ENCODE assay signal across 37 cellular contexts in the genomic region with DNA sequence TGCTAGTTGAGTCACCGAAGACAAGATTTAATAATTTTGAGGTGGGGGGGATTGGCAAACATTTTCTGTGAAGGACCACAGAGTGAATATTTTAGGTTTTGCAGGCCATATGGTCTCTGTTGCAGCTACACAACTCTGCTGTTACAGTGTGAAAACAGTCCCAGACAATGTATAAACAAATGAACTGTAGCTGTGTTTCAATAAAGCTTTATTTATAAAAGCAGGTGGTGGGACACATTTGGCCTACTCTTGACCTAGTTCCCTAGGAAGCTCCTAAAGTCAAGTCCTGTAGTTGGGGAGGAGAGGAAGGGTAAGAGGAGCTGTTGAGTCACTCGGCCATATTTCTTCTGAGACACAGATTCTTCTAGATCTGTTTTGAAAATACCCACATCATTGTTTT.
"Had no signal": no experiment of that assay in that cellular context is flagged by ENCODE, and none has a peak within 500 bp of the region (broad histone marks: within the 10 kb centered on the region; RNA-seq: fewer than 3 reads in every experiment).

No MANE protein-coding gene starts in this region.

- H3K27ac Mint-ChIP-seq: activated CD4-positive, alpha-beta memory T cell treated with anti-CD3 and anti-CD28 coated beads for 36 hours; activated CD4-positive, alpha-beta T cell treated with anti-CD3 and anti-CD28 coated beads for 36 hours; activated CD4-positive, alpha-beta T cell treated with anti-CD3 and anti-CD28 coated beads, Interleukin-2, amount 10 ng/mL, durations not matched to agents 24 days and 14 days; activated CD8-positive, alpha-beta memory T cell treated with anti-CD3 and anti-CD28 coated beads, Interleukin-2, amount 10 ng/mL, durations not matched to agents 7 days and 5 days; activated CD8-positive, alpha-beta T cell treated with anti-CD3 and anti-CD28 coated beads, Interleukin-2, amount 10 ng/mL, durations not matched to agents 7 days and 5 days; activated naive CD4-positive, alpha-beta T cell treated with anti-CD3 and anti-CD28 coated beads for 36 hours; activated naive CD4-positive, alpha-beta T cell treated with anti-CD3 and anti-CD28 coated beads, Interleukin-2, amount 50 U/mL, for 24 hours; activated naive CD8-positive, alpha-beta T cell treated with anti-CD3 and anti-CD28 coated beads for 36 hours; activated naive CD8-positive, alpha-beta T cell treated with anti-CD3 and anti-CD28 coated beads, Interleukin-2, amount 50 U/mL, for 24 hours; activated T-helper 1 cell treated with anti-CD3 and anti-CD28 coated beads, Interleukin-12 subunit alpha, Interleukin-12 subunit beta, Interleukin-2, Interleukin-4 antibody, amounts not matched to agents 30 ng/mL and 10 ng/mL and 1 ng/mL, durations not matched to agents 14 hours and 24 hours and 36 hours; activated T-helper 2 cell treated with anti-CD3 and anti-CD28 coated beads, Interferon-gamma antibody, Interleukin-2, Interleukin-4, amounts not matched to agents 10 μg/mL and 5 μg/mL and 100 μg/mL, durations not matched to agents 14 hours and 24 hours and 36 hours; T-helper 17 cell; T-helper 2 cell treated with Interferon-gamma antibody and Interleukin-4, amounts not matched to agents 5 μg/mL and 100 μg/mL, for 36 hours had no signal

- H3K27me3 Mint-ChIP-seq: activated CD4-positive, alpha-beta memory T cell treated with anti-CD3 and anti-CD28 coated beads for 36 hours; activated CD4-positive, alpha-beta T cell treated with anti-CD3 and anti-CD28 coated beads, Interleukin-2, amount 10 ng/mL, durations not matched to agents 24 days and 14 days; activated CD8-positive, alpha-beta memory T cell treated with anti-CD3 and anti-CD28 coated beads, Interleukin-2, amount 10 ng/mL, durations not matched to agents 7 days and 5 days; effector memory CD8-positive, alpha-beta T cell; T-helper 17 cell had no signal

- H3K4me1 ChIP-seq: adrenal gland, body of pancreas, foreskin keratinocyte, gastrocnemius medialis, heart left ventricle had no signal

- H3K4me1 Mint-ChIP-seq: activated CD4-positive, alpha-beta T cell treated with anti-CD3 and anti-CD28 coated beads for 36 hours; activated CD4-positive, alpha-beta T cell treated with anti-CD3 and anti-CD28 coated beads, Interleukin-2, amount 10 ng/mL, durations not matched to agents 24 days and 14 days; activated CD8-positive, alpha-beta memory T cell treated with anti-CD3 and anti-CD28 coated beads, Interleukin-2, amount 10 ng/mL, durations not matched to agents 7 days and 5 days; activated naive CD4-positive, alpha-beta T cell treated with anti-CD3 and anti-CD28 coated beads, Interleukin-2, amount 50 U/mL, for 24 hours; activated naive CD8-positive, alpha-beta T cell treated with anti-CD3 and anti-CD28 coated beads for 36 hours; activated naive CD8-positive, alpha-beta T cell treated with anti-CD3 and anti-CD28 coated beads, Interleukin-2, amount 50 U/mL, for 24 hours; T-helper 17 cell had no signal

- H3K9me3 Mint-ChIP-seq: activated CD4-positive, alpha-beta memory T cell treated with anti-CD3 and anti-CD28 coated beads for 36 hours; activated CD4-positive, alpha-beta T cell treated with anti-CD3 and anti-CD28 coated beads, Interleukin-2, amount 10 ng/mL, durations not matched to agents 24 days and 14 days; activated naive CD4-positive, alpha-beta T cell treated with anti-CD3 and anti-CD28 coated beads for 36 hours; activated naive CD4-positive, alpha-beta T cell treated with anti-CD3 and anti-CD28 coated beads, Interleukin-2, amount 50 U/mL, for 24 hours; activated naive CD8-positive, alpha-beta T cell treated with anti-CD3 and anti-CD28 coated beads for 36 hours; activated naive CD8-positive, alpha-beta T cell treated with anti-CD3 and anti-CD28 coated beads, Interleukin-2, amount 50 U/mL, for 24 hours; activated T-helper 1 cell treated with anti-CD3 and anti-CD28 coated beads, Interleukin-12 subunit alpha, Interleukin-12 subunit beta, Interleukin-2, Interleukin-4 antibody, amounts not matched to agents 30 ng/mL and 10 ng/mL and 1 ng/mL, durations not matched to agents 14 hours and 24 hours and 36 hours; activated T-helper 2 cell treated with anti-CD3 and anti-CD28 coated beads, Interferon-gamma antibody, Interleukin-2, Interleukin-4, amounts not matched to agents 10 μg/mL and 5 μg/mL and 100 μg/mL, durations not matched to agents 14 hours and 24 hours and 36 hours; effector memory CD8-positive, alpha-beta T cell; T-helper 2 cell treated with Interferon-gamma antibody and Interleukin-4, amounts not matched to agents 5 μg/mL and 100 μg/mL, for 36 hours had no signal

- H3K27ac ChIP-seq: adrenal gland, body of pancreas, esophagus muscularis mucosa, foreskin keratinocyte, gastrocnemius medialis, heart left ventricle, WERI-Rb-1 had no signal

- FAIRE-seq: colon had no signal

- H3K4me3 Mint-ChIP-seq: activated CD4-positive, alpha-beta memory T cell treated with anti-CD3 and anti-CD28 coated beads for 36 hours; activated CD4-positive, alpha-beta T cell treated with anti-CD3 and anti-CD28 coated beads for 36 hours; activated CD4-positive, alpha-beta T cell treated with anti-CD3 and anti-CD28 coated beads, Interleukin-2, amount 10 ng/mL, durations not matched to agents 24 days and 14 days; activated CD8-positive, alpha-beta memory T cell treated with anti-CD3 and anti-CD28 coated beads, Interleukin-2, amount 10 ng/mL, durations not matched to agents 7 days and 5 days; activated CD8-positive, alpha-beta T cell treated with anti-CD3 and anti-CD28 coated beads, Interleukin-2, amount 10 ng/mL, durations not matched to agents 7 days and 5 days; activated naive CD4-positive, alpha-beta T cell treated with anti-CD3 and anti-CD28 coated beads for 36 hours; activated naive CD4-positive, alpha-beta T cell treated with anti-CD3 and anti-CD28 coated beads, Interleukin-2, amount 50 U/mL, for 24 hours; activated naive CD8-positive, alpha-beta T cell treated with anti-CD3 and anti-CD28 coated beads for 36 hours; activated naive CD8-positive, alpha-beta T cell treated with anti-CD3 and anti-CD28 coated beads, Interleukin-2, amount 50 U/mL, for 24 hours; activated T-helper 1 cell treated with anti-CD3 and anti-CD28 coated beads, Interleukin-12 subunit alpha, Interleukin-12 subunit beta, Interleukin-2, Interleukin-4 antibody, amounts not matched to agents 30 ng/mL and 10 ng/mL and 1 ng/mL, durations not matched to agents 14 hours and 24 hours and 36 hours; effector memory CD8-positive, alpha-beta T cell; T-helper 17 cell; T-helper 2 cell treated with Interferon-gamma antibody and Interleukin-4, amounts not matched to agents 5 μg/mL and 100 μg/mL, for 36 hours had no signal

- ATAC-seq: activated CD4-positive, alpha-beta T cell treated with anti-CD3 and anti-CD28 coated beads for 36 hours; activated CD8-positive, alpha-beta memory T cell treated with anti-CD3 and anti-CD28 coated beads, Interleukin-2, amount 10 ng/mL, durations not matched to agents 7 days and 5 days; activated CD8-positive, alpha-beta T cell treated with anti-CD3 and anti-CD28 coated beads, Interleukin-2, amount 10 ng/mL, durations not matched to agents 7 days and 5 days; activated naive CD8-positive, alpha-beta T cell treated with anti-CD3 and anti-CD28 coated beads, Interleukin-2, amount 50 U/mL, for 24 hours; body of pancreas; effector memory CD8-positive, alpha-beta T cell; foreskin keratinocyte; gastrocnemius medialis; heart left ventricle; T-helper 17 cell had no signal

- H3K36me3 Mint-ChIP-seq: activated CD4-positive, alpha-beta memory T cell treated with anti-CD3 and anti-CD28 coated beads for 36 hours; activated naive CD4-positive, alpha-beta T cell treated with anti-CD3 and anti-CD28 coated beads, Interleukin-2, amount 50 U/mL, for 24 hours; activated naive CD8-positive, alpha-beta T cell treated with anti-CD3 and anti-CD28 coated beads for 36 hours had no signal

- H3K27me3 ChIP-seq: adrenal gland, body of pancreas, foreskin keratinocyte, gastrocnemius medialis, heart left ventricle had no signal

- H3K4me3 ChIP-seq: adrenal gland, body of pancreas, esophagus muscularis mucosa, gastrocnemius medialis, heart left ventricle had no signal

- H3K9me3 ChIP-seq: adrenal gland, body of pancreas, esophagus muscularis mucosa, gastrocnemius medialis, heart left ventricle had no signal

- H3K36me3 ChIP-seq: adrenal gland, gastrocnemius medialis, WERI-Rb-1 had no signal

- DNase-seq: activated CD4-positive, alpha-beta memory T cell treated with anti-CD3 and anti-CD28 coated beads for 36 hours; activated CD4-positive, alpha-beta T cell treated with anti-CD3 and anti-CD28 coated beads for 36 hours; activated CD4-positive, alpha-beta T cell treated with anti-CD3 and anti-CD28 coated beads, Interleukin-2, amount 10 ng/mL, durations not matched to agents 24 days and 14 days; activated CD4-positive, CD25-positive, alpha-beta regulatory T cell; activated CD4-positive, CD25-positive, alpha-beta regulatory T cell treated with anti-CD3 and anti-CD28 coated beads, Interleukin-2, amount 50 U/mL, for 72 hours; activated CD8-positive, alpha-beta memory T cell treated with anti-CD3 and anti-CD28 coated beads, Interleukin-2, amount 10 ng/mL, durations not matched to agents 7 days and 5 days; activated CD8-positive, alpha-beta memory T cell treated with anti-CD3 and anti-CD28 coated beads, Interleukin-2, amount 50 U/mL, for 4 hours; activated CD8-positive, alpha-beta T cell treated with anti-CD3 and anti-CD28 coated beads, Interleukin-2, amount 10 ng/mL, durations not matched to agents 7 days and 5 days; activated effector memory CD4-positive, alpha-beta T cell treated with anti-CD3 and anti-CD28 coated beads, Interleukin-2, amount 50 U/mL, for 16 hours; activated naive CD4-positive, alpha-beta T cell treated with anti-CD3 and anti-CD28 coated beads for 36 hours; activated naive CD8-positive, alpha-beta T cell treated with anti-CD3 and anti-CD28 coated beads for 36 hours; activated naive CD8-positive, alpha-beta T cell treated with anti-CD3 and anti-CD28 coated beads, Interleukin-2, amount 50 U/mL, for 24 hours; activated T-cell treated with anti-CD3 and anti-CD28 coated beads, Interleukin-2, amount 50 U/mL, for 1 hour; activated T-cell treated with anti-CD3 and anti-CD28 coated beads, Interleukin-2, amount 50 U/mL, for 48 hours; adrenal gland; amygdala; aorta; body of pancreas; caudate nucleus; cortex of kidney; dermis blood vessel endothelial cell; effector CD4-positive, alpha-beta T cell; effector memory CD8-positive, alpha-beta T cell; erythroblast; foreskin keratinocyte; gastrocnemius medialis; glutamatergic neuron; heart left ventricle; T-helper 17 cell; T1000; WERI-Rb-1 had no signal
